19 cellular contexts compared by ENCODE assay signal in the genomic region with DNA sequence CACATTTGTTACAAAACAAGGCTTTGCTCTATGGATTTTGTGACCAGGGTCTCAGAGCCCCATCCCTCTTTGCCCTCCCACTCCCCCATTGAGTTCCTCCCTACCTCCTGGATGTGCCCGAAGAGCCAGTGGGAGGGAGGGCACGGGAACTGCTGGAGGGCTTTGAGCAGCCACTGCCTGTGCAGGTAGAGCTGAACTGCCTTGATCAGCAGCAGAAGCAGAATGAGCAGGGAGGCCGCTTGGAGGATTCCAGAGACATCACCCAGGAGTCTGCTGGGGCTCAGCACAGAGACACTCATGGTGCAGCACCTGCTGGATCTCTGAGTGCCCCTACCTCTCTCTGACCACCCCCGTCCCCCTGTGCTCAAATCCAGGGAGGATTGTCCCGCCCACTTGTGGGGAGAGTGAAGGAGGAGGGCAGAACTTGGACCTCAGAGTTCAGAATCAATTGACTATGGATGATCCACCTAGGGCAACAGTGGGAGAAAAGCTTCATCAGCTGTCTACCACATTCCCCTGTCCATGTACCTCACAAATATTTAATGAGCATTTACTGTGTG. TPM values are rescaled to one million over a fixed set of nuclear protein-coding genes. Genes with fewer than 3 reads are reported as not detected.
DNase-seq lines count a peak whose midpoint lies in the region; ATAC-seq and TF ChIP-seq lines count a peak whose summit lies in the region.
"Had no signal": no experiment of that assay in that cellular context is flagged by ENCODE, and none has a peak within 500 bp of the region (broad histone marks: within the 10 kb centered on the region; RNA-seq: fewer than 3 reads in every experiment).

A gene with protein sequence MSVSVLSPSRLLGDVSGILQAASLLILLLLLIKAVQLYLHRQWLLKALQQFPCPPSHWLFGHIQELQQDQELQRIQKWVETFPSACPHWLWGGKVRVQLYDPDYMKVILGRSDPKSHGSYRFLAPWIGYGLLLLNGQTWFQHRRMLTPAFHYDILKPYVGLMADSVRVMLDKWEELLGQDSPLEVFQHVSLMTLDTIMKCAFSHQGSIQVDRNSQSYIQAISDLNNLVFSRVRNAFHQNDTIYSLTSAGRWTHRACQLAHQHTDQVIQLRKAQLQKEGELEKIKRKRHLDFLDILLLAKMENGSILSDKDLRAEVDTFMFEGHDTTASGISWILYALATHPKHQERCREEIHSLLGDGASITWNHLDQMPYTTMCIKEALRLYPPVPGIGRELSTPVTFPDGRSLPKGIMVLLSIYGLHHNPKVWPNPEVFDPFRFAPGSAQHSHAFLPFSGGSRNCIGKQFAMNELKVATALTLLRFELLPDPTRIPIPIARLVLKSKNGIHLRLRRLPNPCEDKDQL (minus strand): TSS at position 342 of the 560 bp plus-strand sequence. CDS start 43 bp downstream, at position 299.

- H3K23ac ChIP-seq in neuronal stem cell (ENCODE audit: low read depth, low read length, poor library complexity): no peak within 1 kb of the TSS

- H2BK12ac ChIP-seq in neuronal stem cell (ENCODE audit: low read length): peak within 1 kb of the TSS; percentile 49

- no peaks in the 10 kb centered on the region; the same call in 2 of the 3 replicates for H3K36me3 Mint-ChIP-seq in GM23338 (ENCODE audit: low read depth)

- no peak for TF ChIP-seq CTCF in Peyer's patch (IDR thresholded peaks at IDR 0.05)
- TF ChIP-seq CTCF in hepatocyte (IDR thresholded peaks at IDR 0.05; ENCODE audit: poor library complexity): no peak
- no peak for TF ChIP-seq CTCF in right lobe of liver (IDR thresholded peaks at IDR 0.05)
- TF ChIP-seq CTCF in GM23338 (conservative IDR thresholded peaks at IDR 0.05; ENCODE audit: low read depth in 2 of 2): no peak

- intact Hi-C loops in right lobe of liver (cut with DNase I): no loop called here

- TF ChIP-seq POLR2A in Peyer's patch (IDR thresholded peaks at IDR 0.05): no peak
- TF ChIP-seq POLR2A in right lobe of liver (IDR thresholded peaks at IDR 0.05): peak; percentile 68

- no peak within 1 kb of the TSS for H4K91ac ChIP-seq in neuronal stem cell (ENCODE audit: low read depth, low read length, poor library complexity)

- H2BK5ac ChIP-seq in neuronal stem cell (ENCODE audit: low read length): no peak within 1 kb of the TSS

- 72% methylated on average over 4 of the region's 5 CpGs for WGBS in hepatocyte (ENCODE audit: low lambda C conversion rate, missing lambda C conversion rate)
- WGBS in right lobe of liver (ENCODE audit: insufficient coverage, low coverage, low lambda C conversion rate, missing lambda C conversion rate): 31% methylated on average over 2 of the region's 5 CpGs
- no CpG with 5 or more reads among the region's 5 CpGs for WGBS in neuronal stem cell (ENCODE audit: extremely low coverage in 2 of 2, insufficient read length in 2 of 2, insufficient replicate concordance in 1 of 2), 2 donors

- no peaks in the 10 kb centered on the region for H3K27me3 Mint-ChIP-seq in GM23338 (ENCODE audit: insufficient read depth, low read depth, poor library complexity)

- H3K9me2 ChIP-seq in hepatocyte (replicated peaks; ENCODE audit: insufficient read depth): no peaks in the 10 kb centered on the region
- H3K9me2 ChIP-seq in GM23338 (ENCODE audit: insufficient read depth): no peaks in the 10 kb centered on the region

- H4K20me1 ChIP-seq in hepatocyte (ENCODE audit: insufficient read depth, poor library complexity, severe bottlenecking) (no peaks in the 10 kb centered on the region), GM23338 (replicated peaks; ENCODE audit: insufficient read depth) (no peaks in the 10 kb centered on the region)
- H4K20me1 ChIP-seq: BLaER1 treated with 17β-estradiol and CSF1 and Interleukin-3, amounts not matched to agents 10 nM and 100 nM had no signal

- H3K4me1 ChIP-seq in Peyer's patch (peaks cover 0 to 15% (median 0%) of the 10 kb centered on the region in 4 donors), hepatocyte (ENCODE audit: insufficient read depth) (no peaks in the 10 kb centered on the region), right lobe of liver (peaks cover 0 to 24% (median 5%) of the 10 kb centered on the region in 4 donors), neuronal stem cell (ENCODE audit: control insufficient read depth in 2 of 2, insufficient read depth in 1 of 2, low read depth in 1 of 2, low read length in 2 of 2) (no peaks in the 10 kb centered on the region), GM23338 (ENCODE audit: insufficient read depth) (no peaks in the 10 kb centered on the region)
- H3K4me1 ChIP-seq: BLaER1 treated with 17β-estradiol and CSF1 and Interleukin-3, amounts not matched to agents 10 nM and 100 nM; HAP-1 had no signal

- peak within 1 kb of the TSS in 3 of 4 donors; percentile 49 to 94 (median 84) for H3K27ac ChIP-seq in Peyer's patch
- no peak within 1 kb of the TSS for H3K27ac ChIP-seq in hepatocyte
- peak within 1 kb of the TSS; percentile 65 to 83 (median 76) for H3K27ac ChIP-seq in right lobe of liver
- H3K27ac ChIP-seq in neuronal stem cell (replicated peaks; ENCODE audit: low read length): no peak within 1 kb of the TSS
- H3K27ac ChIP-seq in GM23338 (ENCODE audit: low read depth): no peak within 1 kb of the TSS
- H3K27ac ChIP-seq: BLaER1 treated with 17β-estradiol and CSF1 and Interleukin-3, amounts not matched to agents 10 nM and 100 nM had no signal

- H3K18ac ChIP-seq in neuronal stem cell (ENCODE audit: low read length): no peak within 1 kb of the TSS

- H3K36me3 ChIP-seq in Peyer's patch (no peaks in the 10 kb centered on the region), hepatocyte (replicated peaks; ENCODE audit: insufficient read depth, low read depth) (no peaks in the 10 kb centered on the region), right lobe of liver (peaks cover 0 to 17% (median 6%) of the 10 kb centered on the region in 4 donors), neuronal stem cell (replicated peaks in 1 of 2; ENCODE audit: control insufficient read depth in 2 of 2, insufficient read depth in 2 of 2, low read length in 2 of 2) (no peaks in the 10 kb centered on the region), GM23338 (ENCODE audit: insufficient read depth) (no peaks in the 10 kb centered on the region)
- H3K36me3 ChIP-seq: BLaER1 treated with 17β-estradiol and CSF1 and Interleukin-3, amounts not matched to agents 10 nM and 100 nM; HAP-1 had no signal

- H3K79me1 ChIP-seq in neuronal stem cell (ENCODE audit: low read depth, low read length): no peaks in the 10 kb centered on the region

- no peaks in the 10 kb centered on the region for H3F3A ChIP-seq in GM23338 (replicated peaks; ENCODE audit: low read depth)

- H3K4ac ChIP-seq in neuronal stem cell (ENCODE audit: low read length): no peak within 1 kb of the TSS

- H3K79me2 ChIP-seq in hepatocyte (no peaks in the 10 kb centered on the region), GM23338 (replicated peaks; ENCODE audit: insufficient read depth) (no peaks in the 10 kb centered on the region)

- H3K4me3 ChIP-seq in Peyer's patch: peak within 1 kb of the TSS in 1 of 4 donors; percentile 21
- H3K4me3 ChIP-seq in hepatocyte: no peak within 1 kb of the TSS
- peak within 1 kb of the TSS; percentile 33 to 67 (median 63) for H3K4me3 ChIP-seq in right lobe of liver
- H3K4me3 ChIP-seq in neuronal stem cell (ENCODE audit: low read length in 2 of 2): peak within 1 kb of the TSS in 1 of 2 donors; percentile 40
- H3K4me3 ChIP-seq in GM23338: no peak within 1 kb of the TSS
- H3K4me3 ChIP-seq: BLaER1 treated with 17β-estradiol and CSF1 and Interleukin-3, amounts not matched to agents 10 nM and 100 nM; GM12878; HAP-1 had no signal

- no peak within 1 kb of the TSS for H2BK15ac ChIP-seq in neuronal stem cell (ENCODE audit: low read length)

- peak; percentile 32 to 77 (median 68) for ATAC-seq in right lobe of liver
- no peak for ATAC-seq in GM23338
- ATAC-seq: GM12878 had no signal

- no peak within 1 kb of the TSS for H3K4me2 ChIP-seq in hepatocyte
- no peak within 1 kb of the TSS for H3K4me2 ChIP-seq in neuronal stem cell (ENCODE audit: insufficient read depth, low read length, poor library complexity, severe bottlenecking)
- no peak within 1 kb of the TSS for H3K4me2 ChIP-seq in GM23338
- H3K4me2 ChIP-seq: BLaER1 treated with 17β-estradiol and CSF1 and Interleukin-3, amounts not matched to agents 10 nM and 100 nM had no signal

- no peaks in the 10 kb centered on the region; the same call in 2 of the 3 replicates for H3K9me3 Mint-ChIP-seq in GM23338
- H3K9me3 Mint-ChIP-seq: CD4-positive, alpha-beta T cell had no signal

- no peak within 1 kb of the TSS for H4K8ac ChIP-seq in neuronal stem cell (ENCODE audit: low read depth, low read length)

- H2AFZ ChIP-seq in hepatocyte: no peak within 1 kb of the TSS
- H2AFZ ChIP-seq in neuronal stem cell (ENCODE audit: low read length): no peak within 1 kb of the TSS
- H2AFZ ChIP-seq in GM23338: no peak within 1 kb of the TSS

- DNase-seq in Peyer's patch: no peak
- no peak for DNase-seq in hepatocyte (ENCODE audit: low spot score)
- peak in 1 of 3 donors; percentile 86 for DNase-seq in right lobe of liver
- no peak for DNase-seq in neuronal stem cell (ENCODE audit: low spot score)
- DNase-seq in activated effector memory CD4-positive, alpha-beta T cell treated with anti-CD3 and anti-CD28 coated beads, Interleukin-2, amount 50 U/mL, for 16 hours: no peak
- no peak for DNase-seq in CD1c-positive myeloid dendritic cell (ENCODE audit: extremely low spot score)
- no peak for DNase-seq in activated naive CD4-positive, alpha-beta T cell (lab: John Stamatoyannopoulos, UW)
- DNase-seq in GM23338 (ENCODE audit: low spot score): no peak
- DNase-seq: ACHN; Calu3; CD4-positive, alpha-beta T cell; DMS 273 treated with DMSO at 0.1 percent for 48 hours; GOT3 had no signal

- H2BK120ac ChIP-seq in neuronal stem cell (ENCODE audit: low read depth, low read length): no peak within 1 kb of the TSS

- H2AK5ac ChIP-seq in neuronal stem cell (ENCODE audit: low read depth, low read length): no peak within 1 kb of the TSS

- H3K27me3 ChIP-seq in Peyer's patch (no peaks in the 10 kb centered on the region), hepatocyte (no peaks in the 10 kb centered on the region), right lobe of liver (no peaks in the 10 kb centered on the region), neuronal stem cell (ENCODE audit: control insufficient read depth in 3 of 3, insufficient read depth in 3 of 3, low read depth in 1 of 3, low read length in 3 of 3) (no peaks in the 10 kb centered on the region), GM23338 (ENCODE audit: insufficient read depth) (no peaks in the 10 kb centered on the region)
- H3K27me3 ChIP-seq: BLaER1 treated with 17β-estradiol and CSF1 and Interleukin-3, amounts not matched to agents 10 nM and 100 nM had no signal

- no peaks in the 10 kb centered on the region for H3K9me3 ChIP-seq in Peyer's patch
- no peaks in the 10 kb centered on the region for H3K9me3 ChIP-seq in hepatocyte (ENCODE audit: low read depth)
- H3K9me3 ChIP-seq in right lobe of liver: no peaks in the 10 kb centered on the region
- no peaks in the 10 kb centered on the region for H3K9me3 ChIP-seq in neuronal stem cell (replicated peaks in 1 of 2; ENCODE audit: control insufficient read depth in 2 of 2, insufficient read depth in 1 of 2, low read depth in 1 of 2, low read length in 2 of 2)
- H3K9me3 ChIP-seq: BLaER1 treated with 17β-estradiol and CSF1 and Interleukin-3, amounts not matched to agents 10 nM and 100 nM; HAP-1 had no signal

- H3K14ac ChIP-seq in neuronal stem cell (ENCODE audit: low read length): no peak within 1 kb of the TSS

- H3K27ac Mint-ChIP-seq in GM23338: no peak within 1 kb of the TSS
- H3K27ac Mint-ChIP-seq: CD4-positive, alpha-beta T cell had no signal

- H3K4me3 Mint-ChIP-seq in GM23338: no peak within 1 kb of the TSS
- H3K4me3 Mint-ChIP-seq: CD4-positive, alpha-beta T cell had no signal

- no peak within 1 kb of the TSS for H3K9ac ChIP-seq in neuronal stem cell (ENCODE audit: low read depth, low read length, poor library complexity)
- H3K9ac ChIP-seq: BLaER1 treated with 17β-estradiol and CSF1 and Interleukin-3, amounts not matched to agents 10 nM and 100 nM had no signal

- H3K4me1 Mint-ChIP-seq in GM23338: no peaks in the 10 kb centered on the region

RNA-seq across cellular contexts. Expression of the gene that starts here (rescaled TPM):
- total RNA-seq in Peyer's patch (1 to 10 TPM in 3 of 4 donors, not detected in 1; 1.1 to 9.1 (median 4.7) TPM), hepatocyte (14.1 and 20.8 TPM in 2 replicates), right lobe of liver (100 to 1,000 TPM; 176 to 676 (median 297) TPM)
- polyA plus RNA-seq in hepatocyte (26.5 and 62.4 TPM in 2 replicates), GM23338 (2016; fragmentation: Nextera tagmentation; extraction: Ambion mirVana) (not detected in 2 replicates)
- not detected for polyA plus RNA-seq in neuronal stem cell (2013, experiment 1 of 2)
- not detected for polyA plus RNA-seq in neuronal stem cell (2013, experiment 2 of 2)
- not detected in 2 replicates for total RNA-seq in GM23338 (2014; rRNA removed; shearing (Covaris generic))
- total RNA-seq: A172; Calu3; CD4-positive, alpha-beta T cell; Daoy; HT-29 had no signal
- polyA plus RNA-seq: GM12878 had no signal

Comparison
In these comparisons a context has a peak if more than half of its experiments do, and no peak if none do; other contexts are left out.
1. RNA of the gene that starts here (polyA plus RNA-seq): 26.5 to 62.4 TPM in hepatocyte; not detected in GM23338; every median in the first group is over 10 times any median in the second.
2. H3K27ac ChIP-seq: peak in Peyer's patch (3 of 4) and right lobe of liver (3 of 3); none in hepatocyte (single experiment), neuronal stem cell (single experiment) and GM23338 (single experiment).
3. H3K4me3 ChIP-seq: peak in right lobe of liver (3 of 3); none in hepatocyte (single experiment) and GM23338 (single experiment).